Comparison of ENCODE assay signal across 9 cellular contexts in genomic region chr12:93135286-93136239, GRCh38.
A peak's percentile ranks its signal among the peaks of the same experiment; 100 is the strongest.
DNase-seq lines count a peak whose midpoint lies in the region; ATAC-seq, FAIRE-seq and TF ChIP-seq lines count a peak whose summit lies in the region.
"Had no signal": no experiment of that assay in that cellular context is flagged by ENCODE, and none has a peak within 500 bp of the region (broad histone marks: within the 10 kb centered on the region; RNA-seq: fewer than 3 reads in every experiment).

No MANE protein-coding gene starts in this region.

- DNase-seq in activated T-cell treated with anti-CD3 and anti-CD28 coated beads, Interleukin-2, amount 50 U/mL, for 72 hours = peak in 1 of 2 donors; percentile 7
- DNase-seq in activated T-cell treated with anti-CD3 and anti-CD28 coated beads, Interleukin-2, amount 50 U/mL, for 1 hour = no peak
- DNase-seq in NCI-H2107 treated with DMSO at 0.1 percent for 48 hours (lab: John Stamatoyannopoulos, UW; ENCODE audit: unreplicated experiment) (peak; percentile 98), endothelial cell of umbilical vein (ENCODE audit: low read depth, low spot score) (peak; percentile 90), NCI-H1048 (lab: John Stamatoyannopoulos, UW) (no peak)
- DNase-seq in stimulated activated naive B cell treated with anti-CD40 and anti-IgM and Interleukin-4, amounts not matched to agents 10 μg/mL and 1 μg/mL and 100 μg/mL, for 72 hours = no peak
- no peak for DNase-seq in stimulated activated CD4-positive, alpha-beta T cell treated with anti-CD3 and anti-CD28 coated beads, Interleukin-4, amount 100 ng/mL, for 4 hours

- peaks cover 23% of the 10 kb centered on the region for H3K4me1 ChIP-seq in endothelial cell of umbilical vein (ENCODE audit: control insufficient read depth, extremely low read depth, insufficient read depth, low read length)

- TF ChIP-seq POLR2A in endothelial cell of umbilical vein (IDR thresholded peaks at IDR 0.05; ENCODE audit: low read depth, low read length) = no peak

- dilution Hi-C loops in endothelial cell of umbilical vein (cut with MboI; ENCODE audit: extremely low pct_ligation_motif_present, low sequenced_read_pairs) = no loop called here

- CTCF ChIA-PET in endothelial cell of umbilical vein (lab: Charles Lee) = interaction anchor here (0.9 to 2.1 kb wide), 4 partner anchors 9 to 148 kb away, joined by 4 to 6 read pairs (median 4); no protein-coding TSS in a partner anchor

- intact Hi-C loops in endothelial cell of umbilical vein (cut with micrococcal nuclease) = loop anchor here (2.0 kb wide), 1 partner anchor 23 kb away; no protein-coding TSS in a partner anchor

- H4K20me1 ChIP-seq in endothelial cell of umbilical vein (replicated peaks; ENCODE audit: control insufficient read depth, extremely low read depth, insufficient read depth, low read length) = no peaks in the 10 kb centered on the region

- no peaks in the 10 kb centered on the region for H3K27me3 ChIP-seq in endothelial cell of umbilical vein (ENCODE audit: control insufficient read depth in 2 of 2, insufficient read depth in 2 of 2, low read length in 2 of 2)

- no peaks in the 10 kb centered on the region for H3K79me2 ChIP-seq in endothelial cell of umbilical vein (ENCODE audit: control insufficient read depth, insufficient read depth, low read length)

- peak overlapping the region; percentile 60 for H3K4me2 ChIP-seq in endothelial cell of umbilical vein (ENCODE audit: insufficient read depth, low read length)

- peak; percentile 58 to 76 for ATAC-seq in activated T-cell treated with anti-CD3 and anti-CD28 coated beads, Interleukin-2, amount 50 U/mL, for 72 hours (replicated peaks in 1 of 2)
- ATAC-seq in stimulated activated naive B cell treated with anti-CD40 and anti-IgM and Interleukin-4, amounts not matched to agents 10 μg/mL and 1 μg/mL and 100 μg/mL, for 72 hours (replicated peaks) = no peak
- ATAC-seq in HG03442 (IDR thresholded peaks at IDR 0.05; ENCODE audit: unreplicated experiment) = no peak

- no peak for TF ChIP-seq CTCF in endothelial cell of umbilical vein (IDR thresholded peaks at IDR 0.05; ENCODE audit: extremely low read depth in 1 of 2, insufficient read depth in 1 of 2, low read depth in 1 of 2, low read length in 2 of 2)

- H3K9ac ChIP-seq in endothelial cell of umbilical vein (replicated peaks; ENCODE audit: extremely low read depth, insufficient read depth, low read length) = no peak overlapping the region

- POLR2A ChIA-PET in endothelial cell of umbilical vein (lab: Charles Lee) = no interaction called here

- H3K9me1 ChIP-seq in endothelial cell of umbilical vein (replicated peaks; ENCODE audit: control insufficient read depth, extremely low read depth, insufficient read depth, low read length) = no peaks in the 10 kb centered on the region

- peak overlapping the region; percentile 85 for H2AFZ ChIP-seq in endothelial cell of umbilical vein (ENCODE audit: low read depth, low read length)

- H3K36me3 Mint-ChIP-seq in activated T-cell treated with anti-CD3 and anti-CD28 coated beads, Interleukin-2, amount 50 U/mL, for 72 hours (ENCODE audit: insufficient read depth in 2 of 2) = no peaks in the 10 kb centered on the region
- peaks cover 0 to 3% of the 10 kb centered on the region in 2 donors for H3K36me3 Mint-ChIP-seq in stimulated activated naive B cell treated with anti-CD40 and anti-IgM and Interleukin-4, amounts not matched to agents 10 μg/mL and 1 μg/mL and 100 μg/mL, for 72 hours

- FAIRE-seq in endothelial cell of umbilical vein (lab: Jason Lieb, UNC) = no peak
- FAIRE-seq: TTC549 had no signal

- H3K9me3 ChIP-seq in endothelial cell of umbilical vein (replicated peaks; ENCODE audit: control insufficient read depth, insufficient read depth, low read length) = no peaks in the 10 kb centered on the region

- no TSS peak for BruUV-seq in endothelial cell of umbilical vein (replicated peaks; lab: Mats Ljungman, UMichigan)

- H3K4me1 Mint-ChIP-seq in activated T-cell treated with anti-CD3 and anti-CD28 coated beads, Interleukin-2, amount 50 U/mL, for 72 hours (ENCODE audit: low read depth) = peaks cover 47% of the 10 kb centered on the region
- peaks cover 45 to 62% of the 10 kb centered on the region in 2 donors for H3K4me1 Mint-ChIP-seq in stimulated activated naive B cell treated with anti-CD40 and anti-IgM and Interleukin-4, amounts not matched to agents 10 μg/mL and 1 μg/mL and 100 μg/mL, for 72 hours

- H3K27ac Mint-ChIP-seq in activated T-cell treated with anti-CD3 and anti-CD28 coated beads, Interleukin-2, amount 50 U/mL, for 72 hours = no peak overlapping the region
- H3K27ac Mint-ChIP-seq in stimulated activated naive B cell treated with anti-CD40 and anti-IgM and Interleukin-4, amounts not matched to agents 10 μg/mL and 1 μg/mL and 100 μg/mL, for 72 hours = peak overlapping the region; percentile 82

- H3K27me3 Mint-ChIP-seq in activated T-cell treated with anti-CD3 and anti-CD28 coated beads, Interleukin-2, amount 50 U/mL, for 72 hours (ENCODE audit: low read depth) = no peaks in the 10 kb centered on the region
- no peaks in the 10 kb centered on the region for H3K27me3 Mint-ChIP-seq in stimulated activated naive B cell treated with anti-CD40 and anti-IgM and Interleukin-4, amounts not matched to agents 10 μg/mL and 1 μg/mL and 100 μg/mL, for 72 hours

- H3K4me3 Mint-ChIP-seq in activated T-cell treated with anti-CD3 and anti-CD28 coated beads, Interleukin-2, amount 50 U/mL, for 72 hours = peak overlapping the region; percentile 14 to 15
- H3K4me3 Mint-ChIP-seq in stimulated activated naive B cell treated with anti-CD40 and anti-IgM and Interleukin-4, amounts not matched to agents 10 μg/mL and 1 μg/mL and 100 μg/mL, for 72 hours = peak overlapping the region in 1 of 2 donors; percentile 50

- no peak overlapping the region for H3K4me3 ChIP-seq in endothelial cell of umbilical vein (replicated peaks in 1 of 3; ENCODE audit: insufficient read depth in 1 of 3, low read depth in 1 of 3, low read length in 3 of 3)

- no peaks in the 10 kb centered on the region for H3K36me3 ChIP-seq in endothelial cell of umbilical vein (ENCODE audit: control insufficient read depth in 2 of 2, extremely low read depth in 1 of 2, insufficient read depth in 2 of 2, low read length in 2 of 2)

- H3K27ac ChIP-seq in endothelial cell of umbilical vein (ENCODE audit: insufficient read depth, low read depth, low read length) = peak overlapping the region; percentile 71

- H3K9me3 Mint-ChIP-seq in activated T-cell treated with anti-CD3 and anti-CD28 coated beads, Interleukin-2, amount 50 U/mL, for 72 hours = no peaks in the 10 kb centered on the region
- peaks cover 0 to 1% of the 10 kb centered on the region in 2 donors for H3K9me3 Mint-ChIP-seq in stimulated activated naive B cell treated with anti-CD40 and anti-IgM and Interleukin-4, amounts not matched to agents 10 μg/mL and 1 μg/mL and 100 μg/mL, for 72 hours

TF ChIP-seq in endothelial cell of umbilical vein, 7 proteins besides CTCF, POLR2A, EP300 and RAD21:
- TF ChIP-seq JUN (IDR thresholded peaks at IDR 0.05; ENCODE audit: borderline replicate concordance, insufficient read depth, insufficient read length, low read depth) (peak; percentile 41), POLR2AphosphoS5 (IDR thresholded peaks at IDR 0.05; ENCODE audit: insufficient read depth, low read depth, low read length) (no peak)

Comparison
In these comparisons a context has a peak if more than half of its experiments do, and no peak if none do; other contexts are left out.
1. ATAC-seq: peak in activated T-cell treated with anti-CD3 and anti-CD28 coated beads, Interleukin-2, amount 50 U/mL, for 72 hours (2 of 2); none in stimulated activated naive B cell treated with anti-CD40 and anti-IgM and Interleukin-4, amounts not matched to agents 10 μg/mL and 1 μg/mL and 100 μg/mL, for 72 hours (0 of 2) and HG03442 (single experiment).
2. DNase-seq: peak in NCI-H2107 treated with DMSO at 0.1 percent for 48 hours (single experiment) and endothelial cell of umbilical vein (single experiment); none in activated T-cell treated with anti-CD3 and anti-CD28 coated beads, Interleukin-2, amount 50 U/mL, for 1 hour (single experiment), stimulated activated naive B cell treated with anti-CD40 and anti-IgM and Interleukin-4, amounts not matched to agents 10 μg/mL and 1 μg/mL and 100 μg/mL, for 72 hours (single experiment), NCI-H1048 (single experiment) and stimulated activated CD4-positive, alpha-beta T cell treated with anti-CD3 and anti-CD28 coated beads, Interleukin-4, amount 100 ng/mL, for 4 hours (0 of 2).